Comparison of ENCODE assay signal across 29 cellular contexts in the genomic region with DNA sequence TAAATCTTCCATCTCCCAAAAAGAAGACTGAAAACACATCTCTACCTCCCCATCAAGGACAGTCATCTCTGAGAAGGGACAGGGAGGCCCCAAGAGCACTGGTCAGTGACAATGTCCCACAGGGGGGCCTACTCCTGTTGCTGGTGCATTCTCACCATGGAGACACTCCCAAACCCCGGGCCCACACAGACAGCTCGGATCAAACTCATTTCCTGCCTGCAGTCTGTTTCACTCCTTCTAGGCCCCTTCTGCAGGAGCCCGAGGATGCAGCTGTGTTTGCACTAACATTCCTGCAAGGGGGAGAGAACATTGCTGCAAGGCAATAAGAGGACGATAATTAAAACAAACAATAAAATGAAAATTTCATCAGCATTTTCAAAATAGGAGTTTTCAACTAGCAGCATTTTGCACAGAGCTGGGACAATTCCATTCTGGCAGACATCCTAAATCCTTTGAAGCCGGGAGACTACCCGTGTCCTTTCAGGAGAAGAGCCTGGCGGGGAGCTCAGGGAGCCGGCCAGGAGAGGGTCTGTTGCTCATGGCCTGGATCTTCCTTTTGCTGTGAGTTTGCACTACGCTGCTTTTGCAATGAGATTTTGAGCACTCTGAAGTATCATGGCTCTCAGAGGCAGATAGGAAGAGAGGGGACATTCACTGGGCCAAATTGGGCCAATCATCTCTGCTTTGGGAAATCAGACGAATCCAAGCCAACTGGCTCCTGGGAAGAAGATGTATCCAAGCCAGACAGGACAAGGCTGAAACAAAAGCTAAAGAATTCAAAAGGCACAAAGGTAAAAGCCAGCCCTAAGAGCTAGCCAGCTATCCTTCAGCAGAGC. TPM values are rescaled to one million over a fixed set of nuclear protein-coding genes. Genes with fewer than 3 reads are reported as not detected.
DNase-seq lines count a peak whose midpoint lies in the region; ATAC-seq and TF ChIP-seq lines count a peak whose summit lies in the region.
"Had no signal": no experiment of that assay in that cellular context is flagged by ENCODE, and none has a peak within 500 bp of the region (broad histone marks: within the 10 kb centered on the region; RNA-seq: fewer than 3 reads in every experiment).

No MANE protein-coding gene starts in this region.

- H2AK5ac ChIP-seq in mesendoderm (ENCODE audit: low read length): no peak overlapping the region

- no peak overlapping the region for H2BK5ac ChIP-seq in mesendoderm (ENCODE audit: low read length)

- no peak overlapping the region for H3K27ac ChIP-seq in BLaER1
- no peak overlapping the region for H3K27ac ChIP-seq in mesendoderm (ENCODE audit: low read depth, low read length)
- H3K27ac ChIP-seq: A549, C4-2B had no signal

- H3K4me2 ChIP-seq in BLaER1: peak overlapping the region; percentile 69; the same call in 1 of the 2 replicates
- no peak overlapping the region for H3K4me2 ChIP-seq in mesendoderm (ENCODE audit: low read length)
- H3K4me2 ChIP-seq: A549 had no signal

- H3K4me3 ChIP-seq in BLaER1 (no peak overlapping the region), mesendoderm (ENCODE audit: low read length) (no peak overlapping the region)
- H3K4me3 ChIP-seq: A549, HAP-1, MG63 had no signal

- ATAC-seq in GM21737 (IDR thresholded peaks at IDR 0.05; ENCODE audit: unreplicated experiment) (no peak), natural killer cell (no peak)
- ATAC-seq: A549; CD8-positive, alpha-beta T cell; PC-3 had no signal

- H3K4me1 Mint-ChIP-seq in natural killer cell: no peaks in the 10 kb centered on the region

- H3K79me2 ChIP-seq in mesendoderm (ENCODE audit: control insufficient read depth, insufficient read depth, low read length): no peaks in the 10 kb centered on the region

- H3K27me3 ChIP-seq in BLaER1 (no peaks in the 10 kb centered on the region), mesendoderm (ENCODE audit: insufficient read depth, low read length, poor library complexity) (no peaks in the 10 kb centered on the region)

- no peak overlapping the region for H3K4me3 Mint-ChIP-seq in natural killer cell
- H3K4me3 Mint-ChIP-seq: CD8-positive, alpha-beta T cell had no signal

- no peak overlapping the region for H3K18ac ChIP-seq in mesendoderm (ENCODE audit: low read length)

- H3K4me1 ChIP-seq in BLaER1: peaks cover 55% of the 10 kb centered on the region
- H3K4me1 ChIP-seq in mesendoderm (ENCODE audit: control insufficient read depth, low read depth, low read length): peaks cover 2% of the 10 kb centered on the region
- H3K4me1 ChIP-seq: A549, HAP-1 had no signal

- in situ Hi-C loops in GM13977 (cut with MboI; ENCODE audit: low pct_unique_long_range_greater_than_20kb, low sequenced_read_pairs, unreplicated experiment): loop anchor here (25.0 kb wide), 1 partner anchor 675 kb away; no protein-coding TSS in a partner anchor

- DNase-seq in ELF-1 (ENCODE audit: low read depth, low spot score) (peak; percentile 54), cerebellar cortex (ENCODE audit: low spot score) (peak; percentile 53), mesendoderm (peak; percentile 28), GM13977 (ENCODE audit: low spot score) (no peak), natural killer cell (no peak)
- DNase-seq: AML-193; CD8-positive, alpha-beta T cell; DMS79; EL; IMR-90; KG1; MG63; NCI-H1105 treated with DMSO at 0.1 percent for 48 hours; NCI-H146; NCI-H1930; NCI-H2107; NCI-H524; NCI-H774; NK-92 treated with Interleukin-12 subunit alpha and Interleukin-12 subunit beta, amount 100 ng/mL, for 24 hours; PC-3; SHP77 had no signal

- no peak overlapping the region for H3K9ac ChIP-seq in BLaER1
- H3K9ac ChIP-seq in mesendoderm (ENCODE audit: low read length): no peak overlapping the region

- no peaks in the 10 kb centered on the region for H3K9me3 Mint-ChIP-seq in natural killer cell
- H3K9me3 Mint-ChIP-seq: CD8-positive, alpha-beta T cell had no signal

- H4K5ac ChIP-seq in mesendoderm (ENCODE audit: low read length): no peak overlapping the region

- H3K27ac Mint-ChIP-seq in natural killer cell: no peak overlapping the region
- H3K27ac Mint-ChIP-seq: CD8-positive, alpha-beta T cell had no signal

- H3K56ac ChIP-seq in mesendoderm (ENCODE audit: low read length): peak overlapping the region; percentile 25

- H3K36me3 Mint-ChIP-seq in natural killer cell: no peaks in the 10 kb centered on the region
- H3K36me3 Mint-ChIP-seq: CD8-positive, alpha-beta T cell had no signal

- intact Hi-C loops in natural killer cell (cut with micrococcal nuclease): no loop called here

- no peaks in the 10 kb centered on the region for H3K27me3 Mint-ChIP-seq in natural killer cell (ENCODE audit: low read depth in 2 of 2)

- H4K20me1 ChIP-seq in BLaER1: no peaks in the 10 kb centered on the region

- no peak overlapping the region for H3K23ac ChIP-seq in mesendoderm (ENCODE audit: low read length)

- H2BK15ac ChIP-seq in mesendoderm (replicated peaks; ENCODE audit: low read depth): no peak overlapping the region

- WGBS in mesendoderm (ENCODE audit: extremely low coverage, insufficient coverage, low lambda C conversion rate): no CpG with 5 or more reads among the region's 10 CpGs

- no peaks in the 10 kb centered on the region for H3K9me3 ChIP-seq in BLaER1
- H3K9me3 ChIP-seq: A549, Caco-2, HAP-1, MG63 had no signal

- no peak overlapping the region for H2BK120ac ChIP-seq in mesendoderm (ENCODE audit: low read depth, low read length)

- H3K4ac ChIP-seq in mesendoderm (ENCODE audit: low read depth, low read length): no peak overlapping the region

- H4K8ac ChIP-seq in mesendoderm (ENCODE audit: low read depth, low read length): no peak overlapping the region

- no peaks in the 10 kb centered on the region for H3K79me1 ChIP-seq in mesendoderm (ENCODE audit: low read length)

- TF ChIP-seq CTCF in GM13977 (IDR thresholded peaks at IDR 0.05; ENCODE audit: extremely low read depth, insufficient read depth, missing control alignments) (no peak), natural killer cell (IDR thresholded peaks at IDR 0.05) (no peak)

- H3K36me3 ChIP-seq in BLaER1 (no peaks in the 10 kb centered on the region), mesendoderm (ENCODE audit: control insufficient read depth, insufficient read depth, low read length) (no peaks in the 10 kb centered on the region)
- H3K36me3 ChIP-seq: HAP-1, MG63 had no signal

RNA-seq across cellular contexts. Expression of gene SPATA19, which starts 33.2 kb away (rescaled TPM):
- polyA plus RNA-seq in mesendoderm (2013, experiment 1 of 2): not detected
- polyA plus RNA-seq in mesendoderm (2013, experiment 2 of 2): not detected
- not detected for total RNA-seq in natural killer cell
- total RNA-seq: Caco-2; CD8-positive, alpha-beta T cell; IMR-90; PC-3; RPMI7951; SK-MEL-5 had no signal
- polyA plus RNA-seq: A549, IMR-90 had no signal

Comparison
In these comparisons a context has a peak if more than half of its experiments do, and no peak if none do; other contexts are left out.
1. DNase-seq: peak in ELF-1 (single experiment), cerebellar cortex (single experiment) and mesendoderm (single experiment); none in GM13977 (single experiment) and natural killer cell (single experiment).